ENCODE assay signal across 9 cellular contexts in genomic region chr14:22837750-22838538, GRCh38. TPM values are rescaled to one million over a fixed set of nuclear protein-coding genes. Genes with fewer than 3 reads are reported as not detected.
DNase-seq lines count a peak whose midpoint lies in the region; ATAC-seq and TF ChIP-seq lines count a peak whose summit lies in the region.
"Had no signal": no experiment of that assay in that cellular context is flagged by ENCODE, and none has a peak within 500 bp of the region (broad histone marks: within the 10 kb centered on the region; RNA-seq: fewer than 3 reads in every experiment).

No MANE protein-coding gene starts in this region.

- peak overlapping the region in 1 of 4 donors; percentile 65 for H3K4me3 Mint-ChIP-seq in CD4-positive, CD25-positive, alpha-beta regulatory T cell

- peaks cover 0 to 27% (median 1%) of the 10 kb centered on the region in 4 donors for H3K4me1 Mint-ChIP-seq in CD4-positive, CD25-positive, alpha-beta regulatory T cell

- no peak for ATAC-seq in CD4-positive, CD25-positive, alpha-beta regulatory T cell (ENCODE audit: low read depth in 2 of 2)

- no peaks in the 10 kb centered on the region for H3K9me3 Mint-ChIP-seq in CD4-positive, CD25-positive, alpha-beta regulatory T cell
- H3K9me3 Mint-ChIP-seq: T-helper 1 cell treated with Interleukin-12 subunit alpha and Interleukin-12 subunit beta and Interleukin-4 antibody, amounts not matched to agents 30 μg/mL and 1 μg/mL, for 36 hours had no signal

- in situ Hi-C loops in SK-MEL-5 (cut with HindIII; ENCODE audit: low pct_unique_long_range_greater_than_20kb, low sequenced_read_pairs) = no loop called here
- in situ Hi-C loops in KBM-7 (cut with MboI; ENCODE audit: low pct_unique_long_range_greater_than_20kb, low sequenced_read_pairs) = no loop called here

- peaks cover 23% of the 10 kb centered on the region for H3K27me3 Mint-ChIP-seq in CD4-positive, CD25-positive, alpha-beta regulatory T cell

- H3K36me3 ChIP-seq in CD4-positive, CD25-positive, alpha-beta regulatory T cell (ENCODE audit: control insufficient read depth, insufficient read depth, low read length) = peaks cover 13% of the 10 kb centered on the region
- H3K36me3 ChIP-seq in osteoblast (ENCODE audit: insufficient read depth, low read length) = peaks cover 40% of the 10 kb centered on the region

- peaks cover 17% of the 10 kb centered on the region for H4K20me1 ChIP-seq in osteoblast (ENCODE audit: insufficient read depth, low read length)

- H3K4me3 ChIP-seq in CD4-positive, CD25-positive, alpha-beta regulatory T cell (ENCODE audit: low read depth, low read length) = no peak overlapping the region
- H3K4me3 ChIP-seq in fibroblast of the aortic adventitia (ENCODE audit: low read depth, low read length) (peak overlapping the region; percentile 88), osteoblast (ENCODE audit: insufficient read depth, low read length) (peak overlapping the region; percentile 96)

- no peak overlapping the region for H3K27ac ChIP-seq in CD4-positive, CD25-positive, alpha-beta regulatory T cell (ENCODE audit: insufficient read depth, low read length, poor library complexity, severe bottlenecking)
- peak overlapping the region; percentile 97 for H3K27ac ChIP-seq in osteoblast (ENCODE audit: low read depth, low read length)

- H2AFZ ChIP-seq in osteoblast (ENCODE audit: low read length) = no peak overlapping the region

- H3K4me1 ChIP-seq in CD4-positive, CD25-positive, alpha-beta regulatory T cell (ENCODE audit: control insufficient read depth, insufficient read depth, low read length, poor library complexity, severe bottlenecking) = peaks cover 11% of the 10 kb centered on the region
- peaks cover 25% of the 10 kb centered on the region for H3K4me1 ChIP-seq in osteoblast (ENCODE audit: insufficient read depth, low read length)

- no peak for DNase-seq in CD4-positive, CD25-positive, alpha-beta regulatory T cell
- peak; percentile 36 for DNase-seq in SK-MEL-5 (ENCODE audit: low read depth, low spot score)
- DNase-seq in fibroblast of the aortic adventitia (ENCODE audit: low read depth) = peak; percentile 74
- DNase-seq in osteoblast (ENCODE audit: insufficient read length, low spot score, missing footprints) = peak; percentile 93
- no peak for DNase-seq in activated CD8-positive, alpha-beta memory T cell treated with anti-CD3 and anti-CD28 coated beads for 24 hours
- no peak for DNase-seq in stimulated activated CD4-positive, alpha-beta T cell treated with anti-CD3 and anti-CD28 coated beads, Interleukin-4, amount 100 ng/mL, for 1 hour
- DNase-seq in DMS53 (lab: John Stamatoyannopoulos, UW) = no peak
- DNase-seq in KBM-7 = no peak

- TF ChIP-seq CTCF in fibroblast of the aortic adventitia (IDR thresholded peaks at IDR 0.05; ENCODE audit: insufficient read depth, low read length) (no peak), osteoblast (IDR thresholded peaks at IDR 0.05; ENCODE audit: extremely low read depth, low read depth, low read length) (no peak)

- H3K4me2 ChIP-seq in osteoblast (ENCODE audit: insufficient read depth, low read length) = peak overlapping the region; percentile 88

- H3K27ac Mint-ChIP-seq in CD4-positive, CD25-positive, alpha-beta regulatory T cell = peak overlapping the region in 2 of 3 donors; percentile 20 to 42
- H3K27ac Mint-ChIP-seq: T-helper 1 cell treated with Interleukin-12 subunit alpha and Interleukin-12 subunit beta and Interleukin-4 antibody, amounts not matched to agents 30 μg/mL and 1 μg/mL, for 36 hours had no signal

- no peaks in the 10 kb centered on the region for H3K9me3 ChIP-seq in CD4-positive, CD25-positive, alpha-beta regulatory T cell (ENCODE audit: control insufficient read depth in 2 of 2, low read length in 2 of 2)
- no peaks in the 10 kb centered on the region for H3K9me3 ChIP-seq in osteoblast (ENCODE audit: low read depth, low read length)

- H3K36me3 Mint-ChIP-seq in CD4-positive, CD25-positive, alpha-beta regulatory T cell = peaks cover 17% of the 10 kb centered on the region

- H3K27me3 ChIP-seq in CD4-positive, CD25-positive, alpha-beta regulatory T cell (ENCODE audit: control insufficient read depth, insufficient read depth, low read length) = no peaks in the 10 kb centered on the region
- no peaks in the 10 kb centered on the region for H3K27me3 ChIP-seq in osteoblast (ENCODE audit: insufficient read depth, low read length)

- H3K79me2 ChIP-seq in osteoblast (ENCODE audit: insufficient read depth, low read length) = peaks cover 73% of the 10 kb centered on the region

RNA-seq across cellular contexts. Expression of gene MMP14, which starts 1.6 kb away (rescaled TPM):
- 1.0 TPM for total RNA-seq in CD4-positive, CD25-positive, alpha-beta regulatory T cell
- polyA plus RNA-seq in CD4-positive, CD25-positive, alpha-beta regulatory T cell = not detected
- total RNA-seq in SK-MEL-5 (2014; rRNA removed; shearing (Covaris generic)) = 138 and 143 TPM in 2 replicates
- polyA plus RNA-seq in SK-MEL-5 (2015; cell fraction: cytosol; rRNA removed) = 169 and 195 TPM in 2 replicates
- polyA plus RNA-seq in SK-MEL-5 (2015; cell fraction: nucleus; rRNA removed) = 94.0 and 104 TPM in 2 replicates
- total RNA-seq in fibroblast of the aortic adventitia (ENCODE audit: low replicate concordance) (258 and 311 TPM in 2 replicates), osteoblast (580 and 649 TPM in 2 replicates)

RNA-seq across cellular contexts. Expression of gene MRPL52, which starts 8.3 kb away (rescaled TPM):
- total RNA-seq in CD4-positive, CD25-positive, alpha-beta regulatory T cell = 35.7 TPM
- polyA plus RNA-seq in CD4-positive, CD25-positive, alpha-beta regulatory T cell = 100 to 1,000 TPM; 129 to 148 (median 138) TPM
- 43.9 and 65.2 TPM in 2 replicates for total RNA-seq in SK-MEL-5 (2014; rRNA removed; shearing (Covaris generic))
- polyA plus RNA-seq in SK-MEL-5 (2015; cell fraction: cytosol; rRNA removed) = 36.3 and 49.9 TPM in 2 replicates
- polyA plus RNA-seq in SK-MEL-5 (2015; cell fraction: nucleus; rRNA removed) = 31.1 and 39.0 TPM in 2 replicates
- 14.2 and 69.9 TPM in 2 replicates for total RNA-seq in fibroblast of the aortic adventitia (ENCODE audit: low replicate concordance)
- total RNA-seq in osteoblast = 20.3 and 31.5 TPM in 2 replicates

RNA-seq across cellular contexts. Expression of gene SLC7A7, which starts 22.7 kb away (rescaled TPM):
- total RNA-seq in CD4-positive, CD25-positive, alpha-beta regulatory T cell = not detected
- polyA plus RNA-seq in CD4-positive, CD25-positive, alpha-beta regulatory T cell = under 1 TPM; 0.21 to 0.61 (median 0.50) TPM
- total RNA-seq in SK-MEL-5 (2014; rRNA removed; shearing (Covaris generic)) = 0.82 and 1.5 TPM in 2 replicates
- 1.4 and 3.4 TPM in 2 replicates for polyA plus RNA-seq in SK-MEL-5 (2015; cell fraction: cytosol; rRNA removed)
- 0.91 and 1.8 TPM in 2 replicates for polyA plus RNA-seq in SK-MEL-5 (2015; cell fraction: nucleus; rRNA removed)
- 2.5 and 16.5 TPM in 2 replicates for total RNA-seq in fibroblast of the aortic adventitia (ENCODE audit: low replicate concordance)
- 4.3 and 4.7 TPM in 2 replicates for total RNA-seq in osteoblast

RNA-seq across cellular contexts. Expression of gene LRP10, which starts 33.6 kb away (rescaled TPM):
- total RNA-seq in CD4-positive, CD25-positive, alpha-beta regulatory T cell = 111 TPM
- 100 to 1,000 TPM in 1 of 4 donors, 10 to 100 TPM in 3; 78.7 to 108 (median 88.3) TPM for polyA plus RNA-seq in CD4-positive, CD25-positive, alpha-beta regulatory T cell
- 31.6 and 31.9 TPM in 2 replicates for total RNA-seq in SK-MEL-5 (2014; rRNA removed; shearing (Covaris generic))
- polyA plus RNA-seq in SK-MEL-5 (2015; cell fraction: cytosol; rRNA removed) = 94.4 and 118 TPM in 2 replicates
- polyA plus RNA-seq in SK-MEL-5 (2015; cell fraction: nucleus; rRNA removed) = 14.7 and 15.8 TPM in 2 replicates
- 104 and 107 TPM in 2 replicates for total RNA-seq in fibroblast of the aortic adventitia (ENCODE audit: low replicate concordance)
- 147 and 164 TPM in 2 replicates for total RNA-seq in osteoblast

RNA-seq across cellular contexts. Expression of gene REM2, which starts 45.1 kb away (rescaled TPM):
- total RNA-seq in CD4-positive, CD25-positive, alpha-beta regulatory T cell = 11.1 TPM
- polyA plus RNA-seq in CD4-positive, CD25-positive, alpha-beta regulatory T cell = 1 to 10 TPM in 3 of 4 donors, under 1 TPM in 1; 0.61 to 2.6 (median 1.4) TPM
- not detected in 2 replicates for total RNA-seq in SK-MEL-5 (2014; rRNA removed; shearing (Covaris generic))
- polyA plus RNA-seq in SK-MEL-5 (2015; cell fraction: cytosol; rRNA removed) = not detected in 2 replicates
- not detected in 2 replicates for polyA plus RNA-seq in SK-MEL-5 (2015; cell fraction: nucleus; rRNA removed)
- 0.09 TPM in 1 of 2 replicates, not detected in the other for total RNA-seq in fibroblast of the aortic adventitia (ENCODE audit: low replicate concordance)
- 0.29 and 0.36 TPM in 2 replicates for total RNA-seq in osteoblast

Comparison
In these comparisons a context has a peak if more than half of its experiments do, and no peak if none do; other contexts are left out.
1. DNase-seq: peak in SK-MEL-5 (single experiment), fibroblast of the aortic adventitia (single experiment) and osteoblast (single experiment); none in CD4-positive, CD25-positive, alpha-beta regulatory T cell (0 of 3), activated CD8-positive, alpha-beta memory T cell treated with anti-CD3 and anti-CD28 coated beads for 24 hours (single experiment), stimulated activated CD4-positive, alpha-beta T cell treated with anti-CD3 and anti-CD28 coated beads, Interleukin-4, amount 100 ng/mL, for 1 hour (single experiment), DMS53 (single experiment) and KBM-7 (single experiment).
2. RNA of gene MMP14, which starts 1.6 kb away (total RNA-seq): 580 to 649 TPM in osteoblast, 258 to 311 TPM in fibroblast of the aortic adventitia and 138 to 143 TPM in SK-MEL-5; 1.0 TPM in CD4-positive, CD25-positive, alpha-beta regulatory T cell (single experiment); every median in the first group is over 10 times any median in the second.